In genomic region chr3:155495387-155495786, GRCh38 we compare ENCODE assay signal across 13 cellular contexts.
DNase-seq lines count a peak whose midpoint lies in the region; ATAC-seq and TF ChIP-seq lines count a peak whose summit lies in the region.
"Had no signal": no experiment of that assay in that cellular context is flagged by ENCODE, and none has a peak within 500 bp of the region (broad histone marks: within the 10 kb centered on the region; RNA-seq: fewer than 3 reads in every experiment).

No MANE protein-coding gene starts in this region.

- POLR2A ChIA-PET in activated B cell treated with CpG ODN at 0.5 μM for 24 hours (lab: Charles Lee): no interaction called here

- ATAC-seq in GM19467 (IDR thresholded peaks at IDR 0.05; ENCODE audit: unreplicated experiment) (peak; percentile 72), HG02981 (IDR thresholded peaks at IDR 0.05; ENCODE audit: unreplicated experiment) (peak; percentile 84), activated B cell treated with CpG ODN at 0.5 μM for 24 hours (ENCODE audit: low read depth) (peak; percentile 74)
- ATAC-seq: naive thymus-derived CD8-positive, alpha-beta T cell had no signal

- no peaks in the 10 kb centered on the region for H3F3A ChIP-seq in neural progenitor cell (ENCODE audit: low read depth)

- no peaks in the 10 kb centered on the region for H3K79me2 ChIP-seq in neural progenitor cell (ENCODE audit: low read depth)

- H3K4me1 Mint-ChIP-seq in activated B cell treated with CpG ODN at 0.5 μM for 24 hours: peaks cover 21% of the 10 kb centered on the region
- H3K4me1 Mint-ChIP-seq in neural progenitor cell: no peaks in the 10 kb centered on the region

- DNase-seq in GM12865 (ENCODE audit: low read depth) (peak; percentile 60), activated B cell treated with CpG ODN at 0.5 μM for 24 hours (no peak), AG20443 (ENCODE audit: low spot score) (no peak), NCI-H1930 (lab: John Stamatoyannopoulos, UW) (no peak), midbrain (lab: John Stamatoyannopoulos, UW) (no peak), neural progenitor cell (ENCODE audit: low spot score) (no peak)
- DNase-seq: activated gamma-delta T cell treated with Interleukin-2 at 50 U/mL for 16 hours; dorsolateral prefrontal cortex; naive thymus-derived CD8-positive, alpha-beta T cell; NCI-H1694; stimulated activated CD4-positive, alpha-beta T cell treated with anti-CD3 and anti-CD28 coated beads, Interleukin-15, amount 100 ng/mL, for 24 hours had no signal

- no peak overlapping the region for H3K9ac ChIP-seq in neural progenitor cell

- H3K4me3 Mint-ChIP-seq in activated B cell treated with CpG ODN at 0.5 μM for 24 hours (no peak overlapping the region), neural progenitor cell (no peak overlapping the region)
- H3K4me3 Mint-ChIP-seq: naive thymus-derived CD8-positive, alpha-beta T cell had no signal

- CTCF ChIA-PET in activated B cell treated with CpG ODN at 0.5 μM for 24 hours (lab: Charles Lee): no interaction called here

- no peaks in the 10 kb centered on the region for H3K27me3 Mint-ChIP-seq in activated B cell treated with CpG ODN at 0.5 μM for 24 hours
- H3K27me3 Mint-ChIP-seq in neural progenitor cell (ENCODE audit: insufficient read depth, low read depth): no peaks in the 10 kb centered on the region

- intact Hi-C loops in activated B cell treated with CpG ODN at 0.5 μM for 24 hours (cut with micrococcal nuclease): no loop called here

- no peaks in the 10 kb centered on the region for H3K36me3 ChIP-seq in neural progenitor cell

- no peaks in the 10 kb centered on the region for H3K9me3 Mint-ChIP-seq in activated B cell treated with CpG ODN at 0.5 μM for 24 hours
- H3K9me3 Mint-ChIP-seq in neural progenitor cell: no peaks in the 10 kb centered on the region
- H3K9me3 Mint-ChIP-seq: naive thymus-derived CD8-positive, alpha-beta T cell had no signal

- no peak overlapping the region for H2AFZ ChIP-seq in neural progenitor cell (replicated peaks)

- H3K27ac Mint-ChIP-seq in activated B cell treated with CpG ODN at 0.5 μM for 24 hours (peak overlapping the region; percentile 21), neural progenitor cell (no peak overlapping the region)

- H3K9me3 ChIP-seq in neural progenitor cell (ENCODE audit: low read depth): no peaks in the 10 kb centered on the region

- H4K20me1 ChIP-seq in neural progenitor cell (ENCODE audit: low read depth): no peaks in the 10 kb centered on the region

- H3K27me3 ChIP-seq in neural progenitor cell: no peaks in the 10 kb centered on the region
- H3K27me3 ChIP-seq: dorsolateral prefrontal cortex had no signal

- H3K4me3 ChIP-seq in GM12865 (ENCODE audit: low read depth, low read length) (no peak overlapping the region), neural progenitor cell (no peak overlapping the region)
- H3K4me3 ChIP-seq: dorsolateral prefrontal cortex had no signal

- H3K27ac ChIP-seq in neural progenitor cell: no peak overlapping the region
- H3K27ac ChIP-seq: dorsolateral prefrontal cortex had no signal

- H3K4me1 ChIP-seq in neural progenitor cell: peaks cover 3% of the 10 kb centered on the region

- H3K36me3 Mint-ChIP-seq in activated B cell treated with CpG ODN at 0.5 μM for 24 hours (ENCODE audit: low read depth) (no peaks in the 10 kb centered on the region), neural progenitor cell (peaks cover 54% of the 10 kb centered on the region)
- H3K36me3 Mint-ChIP-seq: naive thymus-derived CD8-positive, alpha-beta T cell had no signal

- no peak overlapping the region for H3K4me2 ChIP-seq in neural progenitor cell

- TF ChIP-seq CTCF in GM12865 (IDR thresholded peaks at IDR 0.05; ENCODE audit: insufficient read depth, low read depth, low read length, missing control alignments) (no peak), activated B cell treated with CpG ODN at 0.5 μM for 24 hours (IDR thresholded peaks at IDR 0.05) (no peak), neural progenitor cell (IDR thresholded peaks at IDR 0.05) (no peak)
